Comparison of ENCODE assay signal across 9 cellular contexts in genomic region chr3:59818033-59818936, GRCh38.
DNase-seq lines count a peak whose midpoint lies in the region; ATAC-seq, FAIRE-seq and TF ChIP-seq lines count a peak whose summit lies in the region.
"Had no signal": no experiment of that assay in that cellular context is flagged by ENCODE, and none has a peak within 500 bp of the region (broad histone marks: within the 10 kb centered on the region; RNA-seq: fewer than 3 reads in every experiment).

No MANE protein-coding gene starts in this region.

- H3K4me1 ChIP-seq in hepatocyte (ENCODE audit: insufficient read depth) (peaks cover 11% of the 10 kb centered on the region), stomach (peaks cover 0 to 16% (median 5%) of the 10 kb centered on the region in 4 donors)

- H3K9me3 ChIP-seq in hepatocyte (ENCODE audit: low read depth) (no peaks in the 10 kb centered on the region), stomach (no peaks in the 10 kb centered on the region)

- TF ChIP-seq POLR2A in stomach (IDR thresholded peaks at IDR 0.05), result no peak

- no peak for FAIRE-seq in GM19239 (lab: Jason Lieb, UNC)

- no peak overlapping the region for H3K4me3 ChIP-seq in hepatocyte
- no peak overlapping the region for H3K4me3 ChIP-seq in stomach

- H2AFZ ChIP-seq in hepatocyte, result peak overlapping the region; percentile 13

- no peaks in the 10 kb centered on the region for H3K79me2 ChIP-seq in hepatocyte

- H3K27ac ChIP-seq in hepatocyte (peak overlapping the region; percentile 28), stomach (peak overlapping the region in 2 of 5 donors; percentile 47 to 68)

- H3K4me2 ChIP-seq in hepatocyte, result peak overlapping the region; percentile 57

- no peaks in the 10 kb centered on the region for H3K9me2 ChIP-seq in hepatocyte (replicated peaks; ENCODE audit: insufficient read depth)

- 50% methylated on average over 17 of the region's 17 CpGs for WGBS in hepatocyte (ENCODE audit: low lambda C conversion rate, missing lambda C conversion rate)
- WGBS in stomach, 5 donors, result 43 to 61% (median 57%) methylated on average over 17 of the region's 17 CpGs

- intact Hi-C loops in stomach (cut with DNase I; ENCODE audit: low total_unique reads), result no loop called here

- TF ChIP-seq CTCF in hepatocyte (IDR thresholded peaks at IDR 0.05; ENCODE audit: poor library complexity), result no peak
- TF ChIP-seq CTCF in stomach (IDR thresholded peaks at IDR 0.05), result no peak

- H3K36me3 ChIP-seq in hepatocyte (replicated peaks; ENCODE audit: insufficient read depth, low read depth) (no peaks in the 10 kb centered on the region), stomach (no peaks in the 10 kb centered on the region)

- H3K27me3 ChIP-seq in hepatocyte (no peaks in the 10 kb centered on the region), stomach (no peaks in the 10 kb centered on the region)

- no peaks in the 10 kb centered on the region for H4K20me1 ChIP-seq in hepatocyte (ENCODE audit: insufficient read depth, poor library complexity, severe bottlenecking)

- DNase-seq in HK-2 (ENCODE audit: unreplicated experiment), result peak; percentile 71
- DNase-seq in amniotic epithelial cell (ENCODE audit: low read depth), result peak; percentile 90
- DNase-seq in hepatocyte (ENCODE audit: low spot score), result peak; percentile 52
- peak; percentile 76 for DNase-seq in stomach
- no peak for DNase-seq in GM19239 (ENCODE audit: insufficient read length, low spot score)
- DNase-seq in activated effector memory CD4-positive, alpha-beta T cell treated with anti-CD3 and anti-CD28 coated beads, Interleukin-2, amount 50 U/mL, for 16 hours, result no peak
- no peak for DNase-seq in NCI-H1694 (lab: John Stamatoyannopoulos, UW)
- DNase-seq: activated T-cell treated with anti-CD3 and anti-CD28 coated beads, Interleukin-2, amount 50 U/mL, for 48 hours had no signal

- TF ChIP-seq EP300 in stomach (IDR thresholded peaks at IDR 0.05), result no peak

- no peak for ATAC-seq in GM18868 (IDR thresholded peaks at IDR 0.05; ENCODE audit: unreplicated experiment)

Comparison
In these comparisons a context has a peak if more than half of its experiments do, and no peak if none do; other contexts are left out.
1. DNase-seq: peak in HK-2 (single experiment), amniotic epithelial cell (single experiment), hepatocyte (single experiment) and stomach (single experiment); none in GM19239 (single experiment), activated effector memory CD4-positive, alpha-beta T cell treated with anti-CD3 and anti-CD28 coated beads, Interleukin-2, amount 50 U/mL, for 16 hours (single experiment) and NCI-H1694 (single experiment).